8 cellular contexts compared by ENCODE assay signal in genomic region chr2:237689569-237690131, GRCh38.
DNase-seq lines count a peak whose midpoint lies in the region; ATAC-seq lines count a peak whose summit lies in the region.

No MANE protein-coding gene starts in this region.

- no peaks in the 10 kb centered on the region for H3K36me3 ChIP-seq in HAP-1 (replicated peaks)

- H3K4me3 ChIP-seq in HAP-1 = no peak overlapping the region

- H3K4me1 ChIP-seq in HAP-1 = peaks cover 12% of the 10 kb centered on the region

- DNase-seq in NCI-H82 (lab: John Stamatoyannopoulos, UW) = peak; percentile 47
- no peak for DNase-seq in NCI-H82 treated with DMSO at 0.1 percent for 48 hours (lab: John Stamatoyannopoulos, UW; ENCODE audit: unreplicated experiment)
- peak; percentile 29 for DNase-seq in activated CD4-positive, alpha-beta memory T cell treated with anti-CD3 and anti-CD28 coated beads for 36 hours
- peak; percentile 63 for DNase-seq in left ventricle myocardium superior
- DNase-seq in NCI-H1694 treated with DMSO at 0.1 percent for 48 hours (lab: John Stamatoyannopoulos, UW) = no peak
- DNase-seq in HAP-1 (ENCODE audit: low spot score in 2 of 2) = no peak

- H3K27me3 ChIP-seq in HAP-1 (ENCODE audit: low read depth) = no peaks in the 10 kb centered on the region

- in situ Hi-C loops in HAP-1 (cut with MboI; ENCODE audit: low sequenced_read_pairs) = no loop called here

- POLR2A ChIA-PET in activated CD4-positive, alpha-beta memory T cell treated with anti-CD3 and anti-CD28 coated beads for 36 hours (lab: Charles Lee) = interaction anchor here (2.5 to 9.1 kb wide), 2 partner anchors 13 to 15 kb away, joined by 8 to 169 read pairs; no protein-coding TSS in a partner anchor

- CTCF ChIA-PET in activated CD4-positive, alpha-beta memory T cell treated with anti-CD3 and anti-CD28 coated beads for 36 hours (lab: Charles Lee) = interaction anchor here (0.9 to 9.1 kb wide), 3 partner anchors 16 to 177 kb away, joined by 3 to 99 read pairs (median 28); no protein-coding TSS in a partner anchor

- H3K4me1 Mint-ChIP-seq in activated CD4-positive, alpha-beta memory T cell treated with anti-CD3 and anti-CD28 coated beads for 36 hours (ENCODE audit: low read depth) = peaks cover 50% of the 10 kb centered on the region
- peaks cover 70% of the 10 kb centered on the region for H3K4me1 Mint-ChIP-seq in stimulated activated memory B cell treated with anti-CD40 and anti-IgM and Interleukin-4, amounts not matched to agents 10 μg/mL and 1 μg/mL and 100 μg/mL, for 72 hours

- peaks cover 14% of the 10 kb centered on the region for H3K36me3 Mint-ChIP-seq in activated CD4-positive, alpha-beta memory T cell treated with anti-CD3 and anti-CD28 coated beads for 36 hours
- peaks cover 14% of the 10 kb centered on the region for H3K36me3 Mint-ChIP-seq in stimulated activated memory B cell treated with anti-CD40 and anti-IgM and Interleukin-4, amounts not matched to agents 10 μg/mL and 1 μg/mL and 100 μg/mL, for 72 hours

- intact Hi-C loops in activated CD4-positive, alpha-beta memory T cell treated with anti-CD3 and anti-CD28 coated beads for 36 hours (cut with micrococcal nuclease) = loop anchor here (5.0 to 10.0 kb wide), 2 partner anchors 535 to 598 kb away; partner anchors contain the start of gene PER2
- intact Hi-C loops in left ventricle myocardium superior (cut with micrococcal nuclease) = no loop called here

- H3K27me3 Mint-ChIP-seq in activated CD4-positive, alpha-beta memory T cell treated with anti-CD3 and anti-CD28 coated beads for 36 hours = no peaks in the 10 kb centered on the region
- no peaks in the 10 kb centered on the region for H3K27me3 Mint-ChIP-seq in stimulated activated memory B cell treated with anti-CD40 and anti-IgM and Interleukin-4, amounts not matched to agents 10 μg/mL and 1 μg/mL and 100 μg/mL, for 72 hours

- ATAC-seq in left ventricle myocardium superior (no peak), HG03097 (IDR thresholded peaks at IDR 0.05; ENCODE audit: low FRiP score, unreplicated experiment) (no peak)
- ATAC-seq in stimulated activated memory B cell treated with anti-CD40 and anti-IgM and Interleukin-4, amounts not matched to agents 10 μg/mL and 1 μg/mL and 100 μg/mL, for 72 hours = no peak

- no peaks in the 10 kb centered on the region for H3K9me3 Mint-ChIP-seq in activated CD4-positive, alpha-beta memory T cell treated with anti-CD3 and anti-CD28 coated beads for 36 hours
- H3K9me3 Mint-ChIP-seq in stimulated activated memory B cell treated with anti-CD40 and anti-IgM and Interleukin-4, amounts not matched to agents 10 μg/mL and 1 μg/mL and 100 μg/mL, for 72 hours = no peaks in the 10 kb centered on the region

- peak overlapping the region; percentile 76 for H3K27ac Mint-ChIP-seq in activated CD4-positive, alpha-beta memory T cell treated with anti-CD3 and anti-CD28 coated beads for 36 hours
- peak overlapping the region; percentile 81 for H3K27ac Mint-ChIP-seq in stimulated activated memory B cell treated with anti-CD40 and anti-IgM and Interleukin-4, amounts not matched to agents 10 μg/mL and 1 μg/mL and 100 μg/mL, for 72 hours

- H3K9me3 ChIP-seq in HAP-1 = no peaks in the 10 kb centered on the region

- H3K4me3 Mint-ChIP-seq in activated CD4-positive, alpha-beta memory T cell treated with anti-CD3 and anti-CD28 coated beads for 36 hours = no peak overlapping the region
- peak overlapping the region; percentile 89 for H3K4me3 Mint-ChIP-seq in stimulated activated memory B cell treated with anti-CD40 and anti-IgM and Interleukin-4, amounts not matched to agents 10 μg/mL and 1 μg/mL and 100 μg/mL, for 72 hours

Comparison
In these comparisons a context has a peak if more than half of its experiments do, and no peak if none do; other contexts are left out.
1. DNase-seq: peak in NCI-H82 (single experiment), activated CD4-positive, alpha-beta memory T cell treated with anti-CD3 and anti-CD28 coated beads for 36 hours (single experiment) and left ventricle myocardium superior (single experiment); none in NCI-H82 treated with DMSO at 0.1 percent for 48 hours (single experiment), NCI-H1694 treated with DMSO at 0.1 percent for 48 hours (single experiment) and HAP-1 (0 of 2).